Comparison of ENCODE assay signal across 20 cellular contexts in genomic region chr17:52827526-52827925, GRCh38.
DNase-seq lines count a peak whose midpoint lies in the region; ATAC-seq and TF ChIP-seq lines count a peak whose summit lies in the region.
"Had no signal": no experiment of that assay in that cellular context is flagged by ENCODE, and none has a peak within 500 bp of the region (broad histone marks: within the 10 kb centered on the region; RNA-seq: fewer than 3 reads in every experiment).

No MANE protein-coding gene starts in this region.

- intact Hi-C loops in left colon (cut with DNase I, micrococcal nuclease) (no loop called here), mucosa of descending colon (cut with DNase I, micrococcal nuclease) (no loop called here)

- TF ChIP-seq CTCF in GM23338 (conservative IDR thresholded peaks at IDR 0.05; ENCODE audit: low read depth in 2 of 2) (no peak), mucosa of descending colon (IDR thresholded peaks at IDR 0.05) (no peak), neural progenitor cell (IDR thresholded peaks at IDR 0.05) (no peak)

- no peak overlapping the region for H3K4me3 Mint-ChIP-seq in GM23338
- no peak overlapping the region for H3K4me3 Mint-ChIP-seq in neural progenitor cell
- H3K4me3 Mint-ChIP-seq: CD4-positive, alpha-beta T cell had no signal

- H3K4me2 ChIP-seq in GM23338, result no peak overlapping the region
- no peak overlapping the region for H3K4me2 ChIP-seq in neural progenitor cell
- H3K4me2 ChIP-seq: A549 had no signal

- H3K36me3 ChIP-seq in GM23338 (ENCODE audit: insufficient read depth) (no peaks in the 10 kb centered on the region), mucosa of descending colon (ENCODE audit: low read depth) (no peaks in the 10 kb centered on the region), neural progenitor cell (no peaks in the 10 kb centered on the region)

- H3F3A ChIP-seq in GM23338 (replicated peaks; ENCODE audit: low read depth) (no peaks in the 10 kb centered on the region), neural progenitor cell (ENCODE audit: low read depth) (no peaks in the 10 kb centered on the region)

- peak; percentile 56 for ATAC-seq in GM23338
- ATAC-seq in left colon, result peak; percentile 78
- ATAC-seq in mucosa of descending colon, result peak; percentile 88
- ATAC-seq in GM19023 (IDR thresholded peaks at IDR 0.05; ENCODE audit: unreplicated experiment), result no peak
- ATAC-seq: A549, K562 had no signal

- H3K9me3 Mint-ChIP-seq in GM23338 (0 out of 3 replicates have a peak, but pooled peaks cover 2% of the 10 kb centered on the region), neural progenitor cell (no peaks in the 10 kb centered on the region)

- H2AFZ ChIP-seq in GM23338 (0 out of 2 replicates have a peak overlapping the region, but pooled peaks have one; percentile 4), neural progenitor cell (replicated peaks) (no peak overlapping the region)

- no peaks in the 10 kb centered on the region for H3K9me3 ChIP-seq in mucosa of descending colon
- no peaks in the 10 kb centered on the region for H3K9me3 ChIP-seq in neural progenitor cell (ENCODE audit: low read depth)
- H3K9me3 ChIP-seq: A549, Caco-2 had no signal

- peaks cover 2% of the 10 kb centered on the region for H3K27me3 Mint-ChIP-seq in GM23338 (ENCODE audit: insufficient read depth, low read depth, poor library complexity)
- no peaks in the 10 kb centered on the region for H3K27me3 Mint-ChIP-seq in neural progenitor cell (ENCODE audit: insufficient read depth, low read depth)
- H3K27me3 Mint-ChIP-seq: CD4-positive, alpha-beta T cell had no signal

- no peak overlapping the region for H3K27ac ChIP-seq in GM23338 (ENCODE audit: low read depth)
- H3K27ac ChIP-seq in neural progenitor cell, result no peak overlapping the region
- H3K27ac ChIP-seq: A549 had no signal

- H3K79me2 ChIP-seq in GM23338 (replicated peaks; ENCODE audit: insufficient read depth) (no peaks in the 10 kb centered on the region), neural progenitor cell (ENCODE audit: low read depth) (no peaks in the 10 kb centered on the region)

- H3K9me2 ChIP-seq in GM23338 (ENCODE audit: insufficient read depth), result no peaks in the 10 kb centered on the region

- H3K27ac Mint-ChIP-seq in GM23338 (no peak overlapping the region), neural progenitor cell (no peak overlapping the region)
- H3K27ac Mint-ChIP-seq: CD4-positive, alpha-beta T cell had no signal

- H3K27me3 ChIP-seq in GM23338 (ENCODE audit: insufficient read depth) (no peaks in the 10 kb centered on the region), neural progenitor cell (no peaks in the 10 kb centered on the region)

- H3K4me1 ChIP-seq in GM23338 (ENCODE audit: insufficient read depth) (no peaks in the 10 kb centered on the region), mucosa of descending colon (ENCODE audit: low read depth) (peaks cover 14% of the 10 kb centered on the region), neural progenitor cell (no peaks in the 10 kb centered on the region)
- H3K4me1 ChIP-seq: A549, Caco-2 had no signal

- no peaks in the 10 kb centered on the region for H3K36me3 Mint-ChIP-seq in GM23338 (ENCODE audit: low read depth)
- H3K36me3 Mint-ChIP-seq in neural progenitor cell, result no peaks in the 10 kb centered on the region

- H3K9ac ChIP-seq in neural progenitor cell, result no peak overlapping the region

- H4K20me1 ChIP-seq in GM23338 (replicated peaks; ENCODE audit: insufficient read depth) (no peaks in the 10 kb centered on the region), neural progenitor cell (ENCODE audit: low read depth) (no peaks in the 10 kb centered on the region)

- DNase-seq in GM23338 (ENCODE audit: low spot score) (peak; percentile 5), HuH-7 (ENCODE audit: low spot score) (peak; percentile 12), left colon (peak in 1 of 2 donors; percentile 38), mucosa of descending colon (peak in 1 of 3 donors; percentile 54), neural progenitor cell (ENCODE audit: low spot score) (no peak), NCI-H1436 (lab: John Stamatoyannopoulos, UW) (no peak), SIG-M5 (lab: John Stamatoyannopoulos, UW) (no peak)
- DNase-seq: Caco-2; CD4-positive, alpha-beta T cell; HCEC 1CT; MV-4-11; NCI-H187; NCI-H2171; NCI-H446; NCI-H69; NK-92 treated with Interleukin-12 subunit alpha and Interleukin-12 subunit beta, amount 100 ng/mL, for 24 hours; SHP77 treated with DMSO at 0.1 percent for 48 hours had no signal

- no peaks in the 10 kb centered on the region; the same call in 2 of the 3 replicates for H3K4me1 Mint-ChIP-seq in GM23338
- H3K4me1 Mint-ChIP-seq in neural progenitor cell, result no peaks in the 10 kb centered on the region

- H3K4me3 ChIP-seq in GM23338 (no peak overlapping the region), mucosa of descending colon (no peak overlapping the region), neural progenitor cell (no peak overlapping the region)
- H3K4me3 ChIP-seq: A549, K562 had no signal

TF ChIP-seq in GM23338, 12 proteins besides CTCF, POLR2A, EP300 and RAD21 (continues in another document):
- TF ChIP-seq POLR2AphosphoS5 (IDR thresholded peaks at IDR 0.05; ENCODE audit: low read depth) (no peak), EZH2phosphoT487 (IDR thresholded peaks at IDR 0.05; ENCODE audit: unreplicated experiment) (no peak)
- TF ChIP-seq, protein P1, sequence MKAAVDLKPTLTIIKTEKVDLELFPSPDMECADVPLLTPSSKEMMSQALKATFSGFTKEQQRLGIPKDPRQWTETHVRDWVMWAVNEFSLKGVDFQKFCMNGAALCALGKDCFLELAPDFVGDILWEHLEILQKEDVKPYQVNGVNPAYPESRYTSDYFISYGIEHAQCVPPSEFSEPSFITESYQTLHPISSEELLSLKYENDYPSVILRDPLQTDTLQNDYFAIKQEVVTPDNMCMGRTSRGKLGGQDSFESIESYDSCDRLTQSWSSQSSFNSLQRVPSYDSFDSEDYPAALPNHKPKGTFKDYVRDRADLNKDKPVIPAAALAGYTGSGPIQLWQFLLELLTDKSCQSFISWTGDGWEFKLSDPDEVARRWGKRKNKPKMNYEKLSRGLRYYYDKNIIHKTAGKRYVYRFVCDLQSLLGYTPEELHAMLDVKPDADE (IDR thresholded peaks at IDR 0.05), result no peak
- TF ChIP-seq, protein P2, sequence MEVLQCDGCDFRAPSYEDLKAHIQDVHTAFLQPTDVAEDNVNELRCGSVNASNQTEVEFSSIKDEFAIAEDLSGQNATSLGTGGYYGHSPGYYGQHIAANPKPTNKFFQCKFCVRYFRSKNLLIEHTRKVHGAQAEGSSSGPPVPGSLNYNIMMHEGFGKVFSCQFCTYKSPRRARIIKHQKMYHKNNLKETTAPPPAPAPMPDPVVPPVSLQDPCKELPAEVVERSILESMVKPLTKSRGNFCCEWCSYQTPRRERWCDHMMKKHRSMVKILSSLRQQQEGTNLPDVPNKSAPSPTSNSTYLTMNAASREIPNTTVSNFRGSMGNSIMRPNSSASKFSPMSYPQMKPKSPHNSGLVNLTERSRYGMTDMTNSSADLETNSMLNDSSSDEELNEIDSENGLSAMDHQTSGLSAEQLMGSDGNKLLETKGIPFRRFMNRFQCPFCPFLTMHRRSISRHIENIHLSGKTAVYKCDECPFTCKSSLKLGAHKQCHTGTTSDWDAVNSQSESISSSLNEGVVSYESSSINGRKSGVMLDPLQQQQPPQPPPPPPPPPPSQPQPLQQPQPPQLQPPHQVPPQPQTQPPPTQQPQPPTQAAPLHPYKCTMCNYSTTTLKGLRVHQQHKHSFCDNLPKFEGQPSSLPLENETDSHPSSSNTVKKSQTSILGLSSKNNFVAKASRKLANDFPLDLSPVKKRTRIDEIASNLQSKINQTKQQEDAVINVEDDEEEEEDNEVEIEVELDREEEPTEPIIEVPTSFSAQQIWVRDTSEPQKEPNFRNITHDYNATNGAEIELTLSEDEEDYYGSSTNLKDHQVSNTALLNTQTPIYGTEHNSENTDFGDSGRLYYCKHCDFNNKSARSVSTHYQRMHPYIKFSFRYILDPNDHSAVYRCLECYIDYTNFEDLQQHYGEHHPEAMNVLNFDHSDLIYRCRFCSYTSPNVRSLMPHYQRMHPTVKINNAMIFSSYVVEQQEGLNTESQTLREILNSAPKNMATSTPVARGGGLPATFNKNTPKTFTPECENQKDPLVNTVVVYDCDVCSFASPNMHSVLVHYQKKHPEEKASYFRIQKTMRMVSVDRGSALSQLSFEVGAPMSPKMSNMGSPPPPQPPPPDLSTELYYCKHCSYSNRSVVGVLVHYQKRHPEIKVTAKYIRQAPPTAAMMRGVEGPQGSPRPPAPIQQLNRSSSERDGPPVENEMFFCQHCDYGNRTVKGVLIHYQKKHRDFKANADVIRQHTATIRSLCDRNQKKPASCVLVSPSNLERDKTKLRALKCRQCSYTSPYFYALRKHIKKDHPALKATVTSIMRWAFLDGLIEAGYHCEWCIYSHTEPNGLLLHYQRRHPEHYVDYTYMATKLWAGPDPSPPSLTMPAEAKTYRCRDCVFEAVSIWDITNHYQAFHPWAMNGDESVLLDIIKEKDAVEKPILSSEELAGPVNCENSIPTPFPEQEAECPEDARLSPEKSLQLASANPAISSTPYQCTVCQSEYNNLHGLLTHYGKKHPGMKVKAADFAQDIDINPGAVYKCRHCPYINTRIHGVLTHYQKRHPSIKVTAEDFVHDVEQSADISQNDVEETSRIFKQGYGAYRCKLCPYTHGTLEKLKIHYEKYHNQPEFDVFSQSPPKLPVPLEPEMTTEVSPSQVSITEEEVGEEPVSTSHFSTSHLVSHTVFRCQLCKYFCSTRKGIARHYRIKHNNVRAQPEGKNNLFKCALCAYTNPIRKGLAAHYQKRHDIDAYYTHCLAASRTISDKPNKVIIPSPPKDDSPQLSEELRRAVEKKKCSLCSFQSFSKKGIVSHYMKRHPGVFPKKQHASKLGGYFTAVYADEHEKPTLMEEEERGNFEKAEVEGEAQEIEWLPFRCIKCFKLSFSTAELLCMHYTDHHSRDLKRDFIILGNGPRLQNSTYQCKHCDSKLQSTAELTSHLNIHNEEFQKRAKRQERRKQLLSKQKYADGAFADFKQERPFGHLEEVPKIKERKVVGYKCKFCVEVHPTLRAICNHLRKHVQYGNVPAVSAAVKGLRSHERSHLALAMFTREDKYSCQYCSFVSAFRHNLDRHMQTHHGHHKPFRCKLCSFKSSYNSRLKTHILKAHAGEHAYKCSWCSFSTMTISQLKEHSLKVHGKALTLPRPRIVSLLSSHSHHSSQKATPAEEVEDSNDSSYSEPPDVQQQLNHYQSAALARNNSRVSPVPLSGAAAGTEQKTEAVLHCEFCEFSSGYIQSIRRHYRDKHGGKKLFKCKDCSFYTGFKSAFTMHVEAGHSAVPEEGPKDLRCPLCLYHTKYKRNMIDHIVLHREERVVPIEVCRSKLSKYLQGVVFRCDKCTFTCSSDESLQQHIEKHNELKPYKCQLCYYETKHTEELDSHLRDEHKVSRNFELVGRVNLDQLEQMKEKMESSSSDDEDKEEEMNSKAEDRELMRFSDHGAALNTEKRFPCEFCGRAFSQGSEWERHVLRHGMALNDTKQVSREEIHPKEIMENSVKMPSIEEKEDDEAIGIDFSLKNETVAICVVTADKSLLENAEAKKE (CRISPR knock-in tag; IDR thresholded peaks at IDR 0.05), result no peak

Comparison
In these comparisons a context has a peak if more than half of its experiments do, and no peak if none do; other contexts are left out.
1. DNase-seq: peak in GM23338 (single experiment) and HuH-7 (single experiment); none in neural progenitor cell (single experiment), NCI-H1436 (single experiment) and SIG-M5 (single experiment).